Comparison of ENCODE assay signal across 8 cellular contexts in genomic region chr14:64704145-64704742, GRCh38. TPM values are rescaled to one million over a fixed set of nuclear protein-coding genes. Genes with fewer than 3 reads are reported as not detected.
DNase-seq lines count a peak whose midpoint lies in the region; ATAC-seq and TF ChIP-seq lines count a peak whose summit lies in the region.

TSS of gene PLEKHG3 (plus strand) at chr14:64704424. CDS start at chr14:64727632, 23,208 bp downstream.

- peak within 1 kb of the TSS; percentile 88 for H3K4me3 ChIP-seq in adipocyte (ENCODE audit: low read length)

- peak within 1 kb of the TSS; percentile 83 for H3K4me3 Mint-ChIP-seq in glutamatergic neuron (ENCODE audit: unreplicated experiment)
- peak within 1 kb of the TSS; percentile 91 for H3K4me3 Mint-ChIP-seq in neural crest cell

- H3K36me3 ChIP-seq in adipocyte (ENCODE audit: control insufficient read depth, insufficient read depth, low read length, severe bottlenecking) = no peaks in the 10 kb centered on the region

- peak within 1 kb of the TSS; percentile 86 for H3K9ac ChIP-seq in adipocyte (ENCODE audit: low read length)

- no peaks in the 10 kb centered on the region for H3K9me3 ChIP-seq in adipocyte (ENCODE audit: control insufficient read depth, low read length)

- H3K27me3 Mint-ChIP-seq in glutamatergic neuron (ENCODE audit: unreplicated experiment) (peaks cover 17% of the 10 kb centered on the region), neural crest cell (ENCODE audit: low read depth) (peaks cover 71% of the 10 kb centered on the region)

- H3K27me3 ChIP-seq in adipocyte (replicated peaks; ENCODE audit: control insufficient read depth, insufficient read depth, low read length) = peaks cover 36% of the 10 kb centered on the region

- TF ChIP-seq CTCF in 22Rv1 (IDR thresholded peaks at IDR 0.05) = no peak
- TF ChIP-seq CTCF in glutamatergic neuron (IDR thresholded peaks at IDR 0.05; ENCODE audit: partially characterized antibody, unreplicated experiment) = no peak
- TF ChIP-seq CTCF in neural crest cell (conservative IDR thresholded peaks at IDR 0.05) = no peak

- peak within 1 kb of the TSS; percentile 83 for H3K27ac ChIP-seq in 22Rv1

- H3K4me1 Mint-ChIP-seq in glutamatergic neuron (ENCODE audit: low read depth, unreplicated experiment) = peaks cover 17% of the 10 kb centered on the region
- H3K4me1 Mint-ChIP-seq in neural crest cell = peaks cover 68% of the 10 kb centered on the region

- peaks cover 21% of the 10 kb centered on the region for H3K4me1 ChIP-seq in adipocyte (ENCODE audit: control insufficient read depth, insufficient read depth, low read length)

- H3K27ac Mint-ChIP-seq in glutamatergic neuron (ENCODE audit: unreplicated experiment) = no peak within 1 kb of the TSS
- H3K27ac Mint-ChIP-seq in neural crest cell (ENCODE audit: unreplicated experiment) = no peak within 1 kb of the TSS

- ATAC-seq in GM18909 (IDR thresholded peaks at IDR 0.05; ENCODE audit: poor library complexity, unreplicated experiment) (peak; percentile 39), HG02870 (IDR thresholded peaks at IDR 0.05; ENCODE audit: unreplicated experiment) (no peak)

- H3K36me3 Mint-ChIP-seq in glutamatergic neuron (ENCODE audit: unreplicated experiment) (peaks cover under 1% of the 10 kb centered on the region), neural crest cell (ENCODE audit: low read depth) (no peaks in the 10 kb centered on the region)

- DNase-seq in NCI-H748 (lab: John Stamatoyannopoulos, UW; ENCODE audit: unreplicated experiment) (peak; percentile 87), adipocyte (ENCODE audit: low read depth) (peak; percentile 89), glutamatergic neuron (peak; percentile 82), neural crest cell (ENCODE audit: low read depth, low spot score) (peak; percentile 74), GM19240 (ENCODE audit: insufficient read length, low spot score) (no peak)

- peaks cover 2% of the 10 kb centered on the region for H3K9me3 Mint-ChIP-seq in glutamatergic neuron (ENCODE audit: unreplicated experiment)
- H3K9me3 Mint-ChIP-seq in neural crest cell = no peaks in the 10 kb centered on the region

RNA-seq across cellular contexts. Expression of gene PLEKHG3, which starts in this region (rescaled TPM):
- 10.1 TPM for total RNA-seq in glutamatergic neuron (ENCODE audit: unreplicated experiment)
- 43.4 and 46.0 TPM in 2 replicates for total RNA-seq in neural crest cell
